Comparison of ENCODE assay signal across 1 cellular context in the genomic region with DNA sequence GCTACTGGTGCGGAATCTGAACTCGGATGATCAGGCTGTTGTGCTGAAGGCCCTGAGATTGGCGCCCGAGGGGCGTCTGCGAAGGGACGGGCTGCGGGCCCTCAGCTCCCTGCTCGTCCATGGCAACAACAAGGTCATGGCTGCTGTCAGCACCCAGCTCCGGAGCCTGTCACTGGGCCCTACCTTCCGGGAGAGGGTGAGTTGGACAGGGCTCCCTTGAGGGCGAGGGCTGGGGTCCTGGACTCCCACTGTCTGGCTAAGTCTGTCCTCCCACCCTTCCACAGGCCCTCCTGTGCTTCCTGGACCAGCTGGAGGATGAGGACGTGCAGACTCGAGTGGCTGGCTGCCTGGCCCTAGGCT.
TF ChIP-seq lines count a peak whose summit lies in the region.

No MANE protein-coding gene starts in this region.

TF ChIP-seq in HepG2, 621 proteins besides CTCF, POLR2A, EP300 and RAD21:
- no peak for TF ChIP-seq ZNF251 (CRISPR knock-in tag; IDR thresholded peaks at IDR 0.05)
- no peak for TF ChIP-seq GPBP1L1 (CRISPR knock-in tag; IDR thresholded peaks at IDR 0.05)
- TF ChIP-seq ZFY (CRISPR knock-in tag; IDR thresholded peaks at IDR 0.05) = 0 out of 2 replicates have a peak, but pooled peaks have one; percentile 15
- TF ChIP-seq ZNF709 (CRISPR knock-in tag; IDR thresholded peaks at IDR 0.05) = no peak
- no peak for TF ChIP-seq ZNF546 (CRISPR knock-in tag; conservative IDR thresholded peaks at IDR 0.05)
- TF ChIP-seq, protein P1, sequence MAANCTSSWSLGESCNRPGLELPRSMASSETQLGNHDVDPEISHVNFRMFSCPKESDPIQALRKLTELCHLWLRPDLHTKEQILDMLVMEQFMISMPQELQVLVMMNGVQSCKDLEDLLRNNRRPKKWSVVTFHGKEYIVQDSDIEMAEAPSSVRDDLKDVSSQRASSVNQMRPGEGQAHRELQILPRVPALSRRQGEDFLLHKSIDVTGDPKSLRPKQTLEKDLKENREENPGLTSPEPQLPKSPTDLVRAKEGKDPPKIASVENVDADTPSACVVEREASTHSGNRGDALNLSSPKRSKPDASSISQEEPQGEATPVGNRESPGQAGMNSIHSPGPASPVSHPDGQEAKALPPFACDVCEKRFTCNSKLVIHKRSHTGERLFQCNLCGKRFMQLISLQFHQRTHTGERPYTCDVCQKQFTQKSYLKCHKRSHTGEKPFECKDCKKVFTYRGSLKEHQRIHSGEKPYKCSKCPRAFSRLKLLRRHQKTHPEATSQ (CRISPR knock-in tag; IDR thresholded peaks at IDR 0.05; ENCODE audit: borderline replicate concordance) = no peak
- no peak for TF ChIP-seq STAG1 (CRISPR knock-in tag; IDR thresholded peaks at IDR 0.05)
TF ChIP-seq in HepG2: peak in this region for 1.
